ENCODE assay signal across 8 cellular contexts in the genomic region with DNA sequence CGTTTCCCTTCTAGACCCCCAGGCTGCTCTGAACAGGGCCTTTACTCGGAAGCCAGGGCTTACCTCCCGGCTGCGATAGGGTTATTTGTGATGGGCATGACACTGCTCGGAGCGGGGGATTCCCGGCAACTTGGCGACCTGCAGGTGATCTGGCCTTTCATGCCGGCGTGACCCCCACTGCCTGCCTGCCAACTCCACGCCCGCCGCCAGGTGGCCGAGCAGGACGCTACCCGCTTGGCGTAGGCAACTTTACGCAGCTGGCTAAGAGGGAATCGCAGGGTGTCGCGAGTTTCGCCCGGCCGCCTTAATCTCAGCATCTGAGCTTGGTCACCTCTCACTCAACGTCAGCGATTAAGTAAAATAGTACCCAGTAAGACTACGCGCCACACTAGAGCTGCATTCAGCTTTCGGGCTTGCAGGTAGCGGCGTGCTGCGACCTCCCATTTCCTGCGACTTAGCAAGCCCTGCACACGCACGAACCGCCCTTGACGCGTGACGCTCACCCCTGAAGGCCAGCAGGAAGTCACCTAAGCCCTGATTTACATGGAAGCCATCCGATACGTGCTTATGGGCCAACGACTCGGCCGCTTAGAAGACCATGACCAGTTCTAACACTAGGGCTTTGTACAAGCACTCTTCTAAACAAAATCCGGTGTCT. TPM values are rescaled to one million over a fixed set of nuclear protein-coding genes. Genes with fewer than 3 reads are reported as not detected.
DNase-seq lines count a peak whose midpoint lies in the region; ATAC-seq, FAIRE-seq and TF ChIP-seq lines count a peak whose summit lies in the region.

No MANE protein-coding gene starts in this region.

- no peak for FAIRE-seq in D721Med (lab: Jason Lieb, UNC)

- peak overlapping the region; percentile 96 for H3K4me3 ChIP-seq in NT2/D1 (ENCODE audit: insufficient read length, low read depth)
- H3K4me3 ChIP-seq in esophagus squamous epithelium: peak overlapping the region; percentile 71 to 91 (median 85)

- peak overlapping the region; percentile 86 for H3K9ac ChIP-seq in NT2/D1 (ENCODE audit: insufficient read length, low read depth)

- TF ChIP-seq CTCF in D721Med (IDR thresholded peaks at IDR 0.05; ENCODE audit: insufficient read depth, missing control alignments): peak; percentile 39
- peak; percentile 70 to 95 (median 88) for TF ChIP-seq CTCF in esophagus squamous epithelium (IDR thresholded peaks at IDR 0.05)

- DNase-seq in D721Med (ENCODE audit: insufficient read length, low spot score) (no peak), HS-5 (ENCODE audit: low read depth) (peak; percentile 80), NT2/D1 (ENCODE audit: low read depth, low spot score) (peak; percentile 96), esophagus squamous epithelium (lab: John Stamatoyannopoulos, UW) (peak; percentile 67), naive B cell (peak; percentile 94)
- DNase-seq in activated T-cell treated with anti-CD3 and anti-CD28 coated beads, Interleukin-2, amount 50 U/mL, for 24 hours: peak; percentile 92

- intact Hi-C loops in esophagus squamous epithelium (cut with DNase I): no loop called here

- no peaks in the 10 kb centered on the region for H3K27me3 Mint-ChIP-seq in activated T-cell treated with anti-CD3 and anti-CD28 coated beads, Interleukin-2, amount 50 U/mL, for 24 hours
- H3K27me3 Mint-ChIP-seq in naive B cell: no peaks in the 10 kb centered on the region
- H3K27me3 Mint-ChIP-seq in stimulated activated memory B cell treated with anti-CD40 and anti-IgM and Interleukin-4, amounts not matched to agents 10 μg/mL and 1 μg/mL and 100 μg/mL, for 72 hours: no peaks in the 10 kb centered on the region

- H3K4me3 Mint-ChIP-seq in activated T-cell treated with anti-CD3 and anti-CD28 coated beads, Interleukin-2, amount 50 U/mL, for 24 hours: peak overlapping the region; percentile 97
- H3K4me3 Mint-ChIP-seq in naive B cell: peak overlapping the region; percentile 93 to 100 (median 97)
- H3K4me3 Mint-ChIP-seq in stimulated activated memory B cell treated with anti-CD40 and anti-IgM and Interleukin-4, amounts not matched to agents 10 μg/mL and 1 μg/mL and 100 μg/mL, for 72 hours: peak overlapping the region; percentile 97

- peaks cover 67% of the 10 kb centered on the region for H3K36me3 Mint-ChIP-seq in activated T-cell treated with anti-CD3 and anti-CD28 coated beads, Interleukin-2, amount 50 U/mL, for 24 hours (ENCODE audit: low read depth)
- peaks cover 25 to 28% of the 10 kb centered on the region in 2 donors for H3K36me3 Mint-ChIP-seq in naive B cell
- peaks cover 43% of the 10 kb centered on the region for H3K36me3 Mint-ChIP-seq in stimulated activated memory B cell treated with anti-CD40 and anti-IgM and Interleukin-4, amounts not matched to agents 10 μg/mL and 1 μg/mL and 100 μg/mL, for 72 hours

- H3K4me1 ChIP-seq in NT2/D1 (ENCODE audit: insufficient read depth, insufficient read length): no peaks in the 10 kb centered on the region
- peaks cover 0 to 44% (median 5%) of the 10 kb centered on the region in 3 donors for H3K4me1 ChIP-seq in esophagus squamous epithelium

- ATAC-seq in GM21360 (IDR thresholded peaks at IDR 0.05; ENCODE audit: unreplicated experiment) (peak; percentile 25), naive B cell (ENCODE audit: low read depth in 2 of 2) (peak; percentile 60)
- peak; percentile 83 for ATAC-seq in stimulated activated memory B cell treated with anti-CD40 and anti-IgM and Interleukin-4, amounts not matched to agents 10 μg/mL and 1 μg/mL and 100 μg/mL, for 72 hours

- peaks cover 18% of the 10 kb centered on the region for H3K9me3 Mint-ChIP-seq in activated T-cell treated with anti-CD3 and anti-CD28 coated beads, Interleukin-2, amount 50 U/mL, for 24 hours
- peaks cover 5 to 25% (median 17%) of the 10 kb centered on the region in 7 donors for H3K9me3 Mint-ChIP-seq in naive B cell
- peaks cover 7% of the 10 kb centered on the region for H3K9me3 Mint-ChIP-seq in stimulated activated memory B cell treated with anti-CD40 and anti-IgM and Interleukin-4, amounts not matched to agents 10 μg/mL and 1 μg/mL and 100 μg/mL, for 72 hours

- peak overlapping the region; percentile 96 to 98 (median 98) for H3K27ac ChIP-seq in esophagus squamous epithelium

- peaks cover 26% of the 10 kb centered on the region for H3K9me3 ChIP-seq in NT2/D1 (ENCODE audit: insufficient read depth, low read length)
- peaks cover 0 to 4% (median 0%) of the 10 kb centered on the region in 3 donors for H3K9me3 ChIP-seq in esophagus squamous epithelium

- H3K27ac Mint-ChIP-seq in activated T-cell treated with anti-CD3 and anti-CD28 coated beads, Interleukin-2, amount 50 U/mL, for 24 hours: peak overlapping the region; percentile 99
- peak overlapping the region; percentile 98 to 100 (median 100) for H3K27ac Mint-ChIP-seq in naive B cell
- H3K27ac Mint-ChIP-seq in stimulated activated memory B cell treated with anti-CD40 and anti-IgM and Interleukin-4, amounts not matched to agents 10 μg/mL and 1 μg/mL and 100 μg/mL, for 72 hours: peak overlapping the region; percentile 99

- H3K27me3 ChIP-seq in NT2/D1 (ENCODE audit: insufficient read depth, insufficient read length): no peaks in the 10 kb centered on the region
- H3K27me3 ChIP-seq in esophagus squamous epithelium: no peaks in the 10 kb centered on the region

- WGBS in esophagus squamous epithelium, 2 donors: 0 to 1% methylated on average over 9 to 11 of the region's 45 CpGs

- peak in 2 of 4 donors; percentile 4 to 71 for TF ChIP-seq POLR2A in esophagus squamous epithelium (IDR thresholded peaks at IDR 0.05)

- peaks cover 60% of the 10 kb centered on the region for H3K4me1 Mint-ChIP-seq in activated T-cell treated with anti-CD3 and anti-CD28 coated beads, Interleukin-2, amount 50 U/mL, for 24 hours (ENCODE audit: low read depth)
- peaks cover 41 to 73% (median 60%) of the 10 kb centered on the region in 3 donors for H3K4me1 Mint-ChIP-seq in naive B cell
- peaks cover 39% of the 10 kb centered on the region for H3K4me1 Mint-ChIP-seq in stimulated activated memory B cell treated with anti-CD40 and anti-IgM and Interleukin-4, amounts not matched to agents 10 μg/mL and 1 μg/mL and 100 μg/mL, for 72 hours

- peaks cover 9% of the 10 kb centered on the region for H3K36me3 ChIP-seq in NT2/D1 (ENCODE audit: insufficient read depth, insufficient read length, low read length)
- H3K36me3 ChIP-seq in esophagus squamous epithelium: peaks cover 0 to 28% (median 0%) of the 10 kb centered on the region in 3 donors

RNA-seq across cellular contexts. Expression of a gene that starts 33.3 kb away (rescaled TPM):
- 10 to 100 TPM; 16.0 to 21.4 (median 18.2) TPM for total RNA-seq in esophagus squamous epithelium
- polyA plus RNA-seq in naive B cell (ENCODE audit: low read depth in 6 of 6): 10 to 100 TPM; 37.0 to 69.1 (median 59.0) TPM

RNA-seq across cellular contexts. Expression of a gene that starts 33.5 kb away (rescaled TPM):
- 1 to 10 TPM in 1 of 4 donors, under 1 TPM in 3; 0.15 to 2.6 (median 0.65) TPM for total RNA-seq in esophagus squamous epithelium
- 1 to 10 TPM in 5 of 6 donors, not detected in 1; 1.1 to 1.9 (median 1.6) TPM for polyA plus RNA-seq in naive B cell (ENCODE audit: low read depth in 6 of 6)

RNA-seq across cellular contexts. Expression of a gene that starts 44.0 kb away (rescaled TPM):
- total RNA-seq in esophagus squamous epithelium: under 1 TPM in 1 of 4 donors, not detected in 3; 0.50 TPM
- polyA plus RNA-seq in naive B cell (ENCODE audit: low read depth in 6 of 6): under 1 TPM in 3 of 6 donors, not detected in 3; 0.23 to 0.65 (median 0.35) TPM

Comparison
In these comparisons a context has a peak if more than half of its experiments do, and no peak if none do; other contexts are left out.
1. ATAC-seq: peak in every context shown above with its lines; median percentile 83 in stimulated activated memory B cell treated with anti-CD40 and anti-IgM and Interleukin-4, amounts not matched to agents 10 μg/mL and 1 μg/mL and 100 μg/mL, for 72 hours; 60 in naive B cell; 25 in GM21360.